ENCODE assay signal across 1 cellular context in the genomic region with DNA sequence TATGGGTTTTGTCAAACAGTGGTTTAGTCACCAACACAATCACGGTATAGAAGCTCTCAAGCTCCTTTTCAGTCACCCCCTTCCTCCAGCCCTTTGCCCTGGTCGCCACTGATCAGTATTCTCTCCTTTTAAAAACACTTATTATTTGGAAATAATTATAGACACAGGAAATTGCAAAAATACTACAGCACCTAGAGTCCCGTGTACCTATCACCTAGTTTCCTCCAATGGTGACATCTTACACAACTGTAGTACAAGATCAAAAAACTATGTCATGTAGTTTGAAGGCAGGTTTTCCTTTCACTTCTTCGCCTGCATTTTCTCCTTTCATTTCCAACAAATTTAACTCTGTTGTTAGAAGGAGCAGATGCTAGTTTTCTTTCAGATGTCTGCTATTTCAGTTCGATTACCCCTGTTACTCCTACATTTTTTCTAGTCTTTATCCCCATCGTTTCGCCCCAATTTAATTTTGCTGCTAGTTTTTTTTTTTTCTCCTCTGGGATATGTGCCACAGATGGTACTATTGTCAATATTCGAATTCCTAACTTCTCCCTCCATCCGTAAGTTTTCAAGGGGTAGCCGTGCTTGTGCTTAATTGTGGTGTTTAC.
TF ChIP-seq lines count a peak whose summit lies in the region.

No MANE protein-coding gene starts in this region.

TF ChIP-seq in HCT116, 20 proteins besides CTCF, POLR2A, EP300 and RAD21 (continued from another document):
- TF ChIP-seq, protein P1, sequence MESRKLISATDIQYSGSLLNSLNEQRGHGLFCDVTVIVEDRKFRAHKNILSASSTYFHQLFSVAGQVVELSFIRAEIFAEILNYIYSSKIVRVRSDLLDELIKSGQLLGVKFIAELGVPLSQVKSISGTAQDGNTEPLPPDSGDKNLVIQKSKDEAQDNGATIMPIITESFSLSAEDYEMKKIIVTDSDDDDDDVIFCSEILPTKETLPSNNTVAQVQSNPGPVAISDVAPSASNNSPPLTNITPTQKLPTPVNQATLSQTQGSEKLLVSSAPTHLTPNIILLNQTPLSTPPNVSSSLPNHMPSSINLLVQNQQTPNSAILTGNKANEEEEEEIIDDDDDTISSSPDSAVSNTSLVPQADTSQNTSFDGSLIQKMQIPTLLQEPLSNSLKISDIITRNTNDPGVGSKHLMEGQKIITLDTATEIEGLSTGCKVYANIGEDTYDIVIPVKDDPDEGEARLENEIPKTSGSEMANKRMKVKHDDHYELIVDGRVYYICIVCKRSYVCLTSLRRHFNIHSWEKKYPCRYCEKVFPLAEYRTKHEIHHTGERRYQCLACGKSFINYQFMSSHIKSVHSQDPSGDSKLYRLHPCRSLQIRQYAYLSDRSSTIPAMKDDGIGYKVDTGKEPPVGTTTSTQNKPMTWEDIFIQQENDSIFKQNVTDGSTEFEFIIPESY (IDR thresholded peaks at IDR 0.05; ENCODE audit: extremely low read depth, insufficient replicate concordance, low read length), result no peak
- TF ChIP-seq, protein P2, sequence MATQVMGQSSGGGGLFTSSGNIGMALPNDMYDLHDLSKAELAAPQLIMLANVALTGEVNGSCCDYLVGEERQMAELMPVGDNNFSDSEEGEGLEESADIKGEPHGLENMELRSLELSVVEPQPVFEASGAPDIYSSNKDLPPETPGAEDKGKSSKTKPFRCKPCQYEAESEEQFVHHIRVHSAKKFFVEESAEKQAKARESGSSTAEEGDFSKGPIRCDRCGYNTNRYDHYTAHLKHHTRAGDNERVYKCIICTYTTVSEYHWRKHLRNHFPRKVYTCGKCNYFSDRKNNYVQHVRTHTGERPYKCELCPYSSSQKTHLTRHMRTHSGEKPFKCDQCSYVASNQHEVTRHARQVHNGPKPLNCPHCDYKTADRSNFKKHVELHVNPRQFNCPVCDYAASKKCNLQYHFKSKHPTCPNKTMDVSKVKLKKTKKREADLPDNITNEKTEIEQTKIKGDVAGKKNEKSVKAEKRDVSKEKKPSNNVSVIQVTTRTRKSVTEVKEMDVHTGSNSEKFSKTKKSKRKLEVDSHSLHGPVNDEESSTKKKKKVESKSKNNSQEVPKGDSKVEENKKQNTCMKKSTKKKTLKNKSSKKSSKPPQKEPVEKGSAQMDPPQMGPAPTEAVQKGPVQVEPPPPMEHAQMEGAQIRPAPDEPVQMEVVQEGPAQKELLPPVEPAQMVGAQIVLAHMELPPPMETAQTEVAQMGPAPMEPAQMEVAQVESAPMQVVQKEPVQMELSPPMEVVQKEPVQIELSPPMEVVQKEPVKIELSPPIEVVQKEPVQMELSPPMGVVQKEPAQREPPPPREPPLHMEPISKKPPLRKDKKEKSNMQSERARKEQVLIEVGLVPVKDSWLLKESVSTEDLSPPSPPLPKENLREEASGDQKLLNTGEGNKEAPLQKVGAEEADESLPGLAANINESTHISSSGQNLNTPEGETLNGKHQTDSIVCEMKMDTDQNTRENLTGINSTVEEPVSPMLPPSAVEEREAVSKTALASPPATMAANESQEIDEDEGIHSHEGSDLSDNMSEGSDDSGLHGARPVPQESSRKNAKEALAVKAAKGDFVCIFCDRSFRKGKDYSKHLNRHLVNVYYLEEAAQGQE (IDR thresholded peaks at IDR 0.05; ENCODE audit: low read depth), result no peak
- TF ChIP-seq ZNF274 (IDR thresholded peaks at IDR 0.05; ENCODE audit: low read depth, low read length), result no peak
- no peak for TF ChIP-seq TCF7L2 (IDR thresholded peaks at IDR 0.05; ENCODE audit: borderline replicate concordance, extremely low read depth, insufficient read depth, insufficient read length)
- TF ChIP-seq ELF1 (IDR thresholded peaks at IDR 0.05; ENCODE audit: borderline replicate concordance, low read depth), result no peak
